11 cellular contexts compared by ENCODE assay signal in genomic region chr4:72286185-72286584, GRCh38.
DNase-seq lines count a peak whose midpoint lies in the region; ATAC-seq and TF ChIP-seq lines count a peak whose summit lies in the region.
"Had no signal": no experiment of that assay in that cellular context is flagged by ENCODE, and none has a peak within 500 bp of the region (broad histone marks: within the 10 kb centered on the region; RNA-seq: fewer than 3 reads in every experiment).

No MANE protein-coding gene starts in this region.

- H3K4me1 ChIP-seq in IMR-90 (ENCODE audit: control insufficient read depth, insufficient read depth, low read length) (no peaks in the 10 kb centered on the region), adipocyte (ENCODE audit: control insufficient read depth, insufficient read depth, low read length) (no peaks in the 10 kb centered on the region)
- H3K4me1 ChIP-seq: heart left ventricle had no signal

- no TSS peak for BruUV-seq in IMR-90 (replicated peaks; lab: Mats Ljungman, UMichigan)

- H2BK15ac ChIP-seq in IMR-90 (ENCODE audit: low read depth, low read length) = no peak overlapping the region

- H2BK120ac ChIP-seq in IMR-90 (ENCODE audit: low read depth, low read length) = no peak overlapping the region

- no peak overlapping the region for H3K56ac ChIP-seq in IMR-90 (ENCODE audit: extremely low read depth, insufficient read depth, low read length)

- H4K20me1 ChIP-seq in IMR-90 (ENCODE audit: insufficient read depth, low read length) = no peaks in the 10 kb centered on the region

- H2BK20ac ChIP-seq in IMR-90 (ENCODE audit: low read depth, low read length) = no peak overlapping the region

- no peak overlapping the region for H3K18ac ChIP-seq in IMR-90 (ENCODE audit: low read depth, low read length)

- H2AK5ac ChIP-seq in IMR-90 (ENCODE audit: low read depth, low read length) = no peak overlapping the region

- dilution Hi-C loops in IMR-90 (cut with HindIII; ENCODE audit: low sequenced_read_pairs, unreplicated experiment) = no loop called here

- H3K36me3 ChIP-seq in IMR-90 (ENCODE audit: control insufficient read depth, insufficient read depth, low read length) (no peaks in the 10 kb centered on the region), adipocyte (ENCODE audit: control insufficient read depth, insufficient read depth, low read length, severe bottlenecking) (no peaks in the 10 kb centered on the region)
- H3K36me3 ChIP-seq: heart left ventricle had no signal

- CTCF ChIA-PET in IMR-90 (lab: Yijun Ruan, JAX) = interaction anchor here (0.8 to 1.1 kb wide), 3 partner anchors 16 to 26 kb away, joined by 3 read pairs; no protein-coding TSS in a partner anchor

- H2AK9ac ChIP-seq in IMR-90 (replicated peaks; ENCODE audit: low read depth, low read length, poor library complexity) = no peak overlapping the region

- H3K36me3 Mint-ChIP-seq in natural killer cell = no peaks in the 10 kb centered on the region

- no peak overlapping the region for H2AFZ ChIP-seq in IMR-90 (replicated peaks; ENCODE audit: low read length, poor library complexity)

- H4K5ac ChIP-seq in IMR-90 (ENCODE audit: low read depth, low read length) = no peak overlapping the region

- intact Hi-C loops in IMR-90 (cut with micrococcal nuclease) = loop anchor here (2.0 kb wide), 1 partner anchor 553 kb away; no protein-coding TSS in a partner anchor
- intact Hi-C loops in natural killer cell (cut with micrococcal nuclease) = no loop called here

- no peak overlapping the region for H3K4me3 Mint-ChIP-seq in natural killer cell
- H3K4me3 Mint-ChIP-seq: stimulated activated naive CD8-positive, alpha-beta T cell treated with anti-CD3 and anti-CD28 coated beads, Interleukin-15, Interleukin-2, amounts not matched to agents 100 ng/mL and 50 ng/mL, for 24 hours had no signal

- TF ChIP-seq CTCF in IMR-90 (conservative IDR thresholded peaks at IDR 0.05; ENCODE audit: low read depth, low read length) = peak; percentile 27
- TF ChIP-seq CTCF in natural killer cell (IDR thresholded peaks at IDR 0.05) = no peak

- H3K27me3 ChIP-seq in IMR-90 (ENCODE audit: control insufficient read depth, insufficient read depth, low read length) = no peaks in the 10 kb centered on the region
- H3K27me3 ChIP-seq in adipocyte (replicated peaks; ENCODE audit: control insufficient read depth, insufficient read depth, low read length) = no peaks in the 10 kb centered on the region
- H3K27me3 ChIP-seq: heart left ventricle had no signal

- no peaks in the 10 kb centered on the region for H3K9me3 Mint-ChIP-seq in natural killer cell
- H3K9me3 Mint-ChIP-seq: stimulated activated naive CD8-positive, alpha-beta T cell treated with anti-CD3 and anti-CD28 coated beads, Interleukin-15, Interleukin-2, amounts not matched to agents 100 ng/mL and 50 ng/mL, for 24 hours had no signal

- in situ Hi-C loops in Caki2 (cut with HindIII; ENCODE audit: low pct_unique_long_range_greater_than_20kb, low sequenced_read_pairs) = no loop called here
- in situ Hi-C loops in IMR-90 (cut with MboI; ENCODE audit: low sequenced_read_pairs) = no loop called here

- H3K9me3 ChIP-seq in IMR-90 (ENCODE audit: control insufficient read depth, insufficient read depth, low read length) (no peaks in the 10 kb centered on the region), adipocyte (ENCODE audit: control insufficient read depth, low read length) (no peaks in the 10 kb centered on the region)
- H3K9me3 ChIP-seq: heart left ventricle had no signal

- no peaks in the 10 kb centered on the region for H3K4me1 Mint-ChIP-seq in natural killer cell

- H4K8ac ChIP-seq in IMR-90 (ENCODE audit: low read depth in 2 of 2, low read length in 2 of 2) = no peak overlapping the region

- TF ChIP-seq POLR2A in IMR-90 (IDR thresholded peaks at IDR 0.05; ENCODE audit: low read depth, low read length) = no peak

- H2BK5ac ChIP-seq in IMR-90 (ENCODE audit: low read depth, low read length, poor library complexity, severe bottlenecking) = no peak overlapping the region

- no peak overlapping the region for H3K27ac Mint-ChIP-seq in natural killer cell
- H3K27ac Mint-ChIP-seq: stimulated activated naive CD8-positive, alpha-beta T cell treated with anti-CD3 and anti-CD28 coated beads, Interleukin-15, Interleukin-2, amounts not matched to agents 100 ng/mL and 50 ng/mL, for 24 hours had no signal

- H3K4ac ChIP-seq in IMR-90 (ENCODE audit: low read depth, low read length) = no peak overlapping the region

- no peak overlapping the region for H3K14ac ChIP-seq in IMR-90 (replicated peaks; ENCODE audit: low read depth, low read length)

- H3K27ac ChIP-seq in IMR-90 (ENCODE audit: insufficient read depth, low read length) = no peak overlapping the region
- H3K27ac ChIP-seq: heart left ventricle had no signal

- H3K9ac ChIP-seq in IMR-90 (ENCODE audit: low read depth, low read length) (no peak overlapping the region), adipocyte (ENCODE audit: low read length) (no peak overlapping the region)

- no peaks in the 10 kb centered on the region for H3K9me1 ChIP-seq in IMR-90 (ENCODE audit: insufficient read depth, low read length)

- POLR2A ChIA-PET in IMR-90 (lab: Charles Lee; ENCODE audit: unreplicated experiment) = no interaction called here

- no peak overlapping the region for H4K91ac ChIP-seq in IMR-90 (ENCODE audit: insufficient read depth, low read depth, low read length)

- H3K79me1 ChIP-seq in IMR-90 (ENCODE audit: low read depth in 1 of 2, low read length in 2 of 2) = no peaks in the 10 kb centered on the region

- H3K27me3 Mint-ChIP-seq in natural killer cell (ENCODE audit: low read depth in 2 of 2) = peaks cover 0 to 5% of the 10 kb centered on the region in 2 donors

- H3K23ac ChIP-seq in IMR-90 (ENCODE audit: low read depth, low read length) = no peak overlapping the region

- no peak for TF ChIP-seq RAD21 in IMR-90 (IDR thresholded peaks at IDR 0.05; ENCODE audit: low read length)

- no CpG with 5 or more reads among the region's 1 CpG for WGBS in IMR-90 (ENCODE audit: extremely low coverage in 2 of 2, insufficient read length in 1 of 2), 2 experiments

- H3K4me3 ChIP-seq in IMR-90 (ENCODE audit: insufficient read depth, low read depth, low read length) (no peak overlapping the region), adipocyte (ENCODE audit: low read length) (no peak overlapping the region)
- H3K4me3 ChIP-seq: heart left ventricle had no signal

- no peak overlapping the region for H3K4me2 ChIP-seq in IMR-90 (ENCODE audit: low read depth, low read length)

- DNase-seq in Caki2 (ENCODE audit: low read depth) (peak; percentile 5), IMR-90 (peak; percentile 12), adipocyte (ENCODE audit: low read depth) (peak; percentile 69), kidney glomerular epithelial cell (lab: John Stamatoyannopoulos, UW) (peak; percentile 4), NCI-H187 treated with DMSO at 0.1 percent for 48 hours (lab: John Stamatoyannopoulos, UW) (no peak), natural killer cell (no peak)
- DNase-seq in stimulated activated CD4-positive, alpha-beta T cell treated with anti-CD3 and anti-CD28 coated beads, Interleukin-2, amount 100 ng/mL, for 24 hours = no peak
- DNase-seq: heart left ventricle, right cardiac atrium had no signal

- ATAC-seq in IMR-90 (ENCODE audit: low read depth) (peak; percentile 46; the same call in 1 of the 2 replicates), GM19452 (IDR thresholded peaks at IDR 0.05; ENCODE audit: unreplicated experiment) (no peak), natural killer cell (no peak)
- ATAC-seq: heart left ventricle, right cardiac atrium had no signal

TF ChIP-seq in IMR-90, 13 proteins besides CTCF, POLR2A, EP300 and RAD21:
- no peak for TF ChIP-seq MXI1 (IDR thresholded peaks at IDR 0.05; ENCODE audit: borderline replicate concordance, low read depth, low read length)
- no peak for TF ChIP-seq RFX5 (IDR thresholded peaks at IDR 0.05; ENCODE audit: low read depth, low read length)
- no peak for TF ChIP-seq MAFK (IDR thresholded peaks at IDR 0.05; ENCODE audit: low read depth, low read length)
- TF ChIP-seq SMC3 (IDR thresholded peaks at IDR 0.05; ENCODE audit: low read depth, low read length) = no peak
- TF ChIP-seq USF2 (IDR thresholded peaks at IDR 0.05; ENCODE audit: low read depth, low read length) = no peak
- TF ChIP-seq BHLHE40 (IDR thresholded peaks at IDR 0.05; ENCODE audit: low read depth, low read length) = no peak
- TF ChIP-seq FOS (IDR thresholded peaks at IDR 0.05; ENCODE audit: low read depth, low read length) = no peak
- TF ChIP-seq RCOR1 (IDR thresholded peaks at IDR 0.05; ENCODE audit: insufficient replicate concordance, low read length) = no peak
- TF ChIP-seq CHD1 (IDR thresholded peaks at IDR 0.05; ENCODE audit: low read depth, low read length) = no peak
- no peak for TF ChIP-seq NFE2L2 (IDR thresholded peaks at IDR 0.05; ENCODE audit: low read depth, low read length)
- no peak for TF ChIP-seq CEBPB (IDR thresholded peaks at IDR 0.05; ENCODE audit: low read depth, low read length)
- no peak for TF ChIP-seq ELK1 (IDR thresholded peaks at IDR 0.05; ENCODE audit: borderline replicate concordance, low read depth, low read length)
- TF ChIP-seq MAZ (IDR thresholded peaks at IDR 0.05; ENCODE audit: borderline replicate concordance, low read depth, low read length) = no peak

Comparison
In these comparisons a context has a peak if more than half of its experiments do, and no peak if none do; other contexts are left out.
1. DNase-seq: peak in Caki2 (single experiment), IMR-90 (single experiment), adipocyte (single experiment) and kidney glomerular epithelial cell (single experiment); none in NCI-H187 treated with DMSO at 0.1 percent for 48 hours (single experiment), stimulated activated CD4-positive, alpha-beta T cell treated with anti-CD3 and anti-CD28 coated beads, Interleukin-2, amount 100 ng/mL, for 24 hours (0 of 2) and natural killer cell (single experiment).